1 cellular context compared by ENCODE assay signal in the genomic region with DNA sequence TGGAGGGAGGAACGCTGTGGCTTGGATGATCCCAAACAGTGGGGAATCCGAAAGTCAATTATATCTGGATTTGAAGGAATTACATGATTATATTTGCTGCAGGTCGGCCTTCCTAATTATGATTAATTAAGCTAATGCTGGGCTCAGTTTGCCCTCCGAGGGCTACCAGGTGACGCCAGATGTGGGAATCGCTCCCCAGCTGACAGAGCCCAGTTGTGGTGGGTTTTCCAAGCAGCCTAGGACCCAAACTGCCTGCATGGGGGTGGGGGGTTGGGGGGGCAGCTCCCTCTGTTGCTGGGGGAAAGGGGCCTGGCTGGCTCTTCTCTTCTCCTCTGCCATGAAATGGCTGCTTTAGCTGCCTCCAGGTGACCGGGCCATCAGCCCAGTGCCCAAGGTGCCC.
TF ChIP-seq lines count a peak whose summit lies in the region.

No MANE protein-coding gene starts in this region.

TF ChIP-seq in H1, 55 proteins besides CTCF, POLR2A, EP300 and RAD21:
- TF ChIP-seq GTF2F1 (IDR thresholded peaks at IDR 0.05; ENCODE audit: borderline replicate concordance, low read depth, low read length), result no peak
- no peak for TF ChIP-seq TEAD4 (IDR thresholded peaks at IDR 0.05; ENCODE audit: low read depth, low read length)
- TF ChIP-seq SIX5 (IDR thresholded peaks at IDR 0.05; ENCODE audit: low read depth, low read length), result no peak
- no peak for TF ChIP-seq ASH2L (IDR thresholded peaks at IDR 0.05; ENCODE audit: low read length)
- no peak for TF ChIP-seq CHD2 (IDR thresholded peaks at IDR 0.05; ENCODE audit: low read length)
- TF ChIP-seq JUND (IDR thresholded peaks at IDR 0.05; ENCODE audit: low read length), result no peak
- no peak for TF ChIP-seq CTBP2 (IDR thresholded peaks at IDR 0.05; ENCODE audit: borderline replicate concordance, insufficient read depth, insufficient read length, low read length)
- TF ChIP-seq SP1 (IDR thresholded peaks at IDR 0.05; ENCODE audit: low read depth, low read length), result no peak
- TF ChIP-seq MAFK (IDR thresholded peaks at IDR 0.05; ENCODE audit: low read depth, low read length), result no peak
- no peak for TF ChIP-seq TAF7 (optimal IDR thresholded peaks at IDR 0.05; ENCODE audit: borderline replicate concordance, low read depth, low read length)
- no peak for TF ChIP-seq YY1 (IDR thresholded peaks at IDR 0.05; ENCODE audit: low read depth, low read length)
- TF ChIP-seq KDM5A (IDR thresholded peaks at IDR 0.05; ENCODE audit: low read length), result no peak
- TF ChIP-seq JUN (IDR thresholded peaks at IDR 0.05; ENCODE audit: low read depth, low read length), result no peak
- TF ChIP-seq KDM4A (IDR thresholded peaks at IDR 0.05; ENCODE audit: low read depth, low read length, severe bottlenecking), result no peak
